ENCODE assay signal across 1 cellular context in genomic region chr1:186374313-186375151, GRCh38.
TF ChIP-seq lines count a peak whose summit lies in the region.

No MANE protein-coding gene starts in this region.

TF ChIP-seq in GM12878, 131 proteins besides CTCF, POLR2A, EP300 and RAD21 (continued from another document and continues in another):
- TF ChIP-seq USF2 (IDR thresholded peaks at IDR 0.05; ENCODE audit: borderline replicate concordance, low read depth, low read length) (no peak), LARP7 (IDR thresholded peaks at IDR 0.05) (peak; percentile 34), ASH2L (IDR thresholded peaks at IDR 0.05; ENCODE audit: borderline replicate concordance, low read depth) (no peak), ZNF592 (IDR thresholded peaks at IDR 0.05) (no peak), NKRF (conservative IDR thresholded peaks at IDR 0.05) (peak; percentile 73), STAT3 (IDR thresholded peaks at IDR 0.05; ENCODE audit: low read depth, low read length) (no peak), BCLAF1 (IDR thresholded peaks at IDR 0.05) (no peak), RELA (IDR thresholded peaks at IDR 0.05; ENCODE audit: borderline replicate concordance, partially characterized antibody) (peak; percentile 37), RB1 (IDR thresholded peaks at IDR 0.05; ENCODE audit: borderline replicate concordance) (peak; percentile 58; the same call in 1 of the 2 replicates), SIN3A (IDR thresholded peaks at IDR 0.05; ENCODE audit: low read depth, low read length) (no peak), BACH1 (IDR thresholded peaks at IDR 0.05; ENCODE audit: borderline replicate concordance) (no peak), ZZZ3 (IDR thresholded peaks at IDR 0.05; ENCODE audit: control insufficient read depth, insufficient read length, low read depth) (no peak), CREM (IDR thresholded peaks at IDR 0.05; ENCODE audit: low read depth) (no peak), CUX1 (IDR thresholded peaks at IDR 0.05; ENCODE audit: insufficient replicate concordance, low read depth, low read length) (no peak), MXI1 (IDR thresholded peaks at IDR 0.05; ENCODE audit: low read depth, low read length) (no peak), NBN (IDR thresholded peaks at IDR 0.05) (no peak), KLF5 (IDR thresholded peaks at IDR 0.05; ENCODE audit: partially characterized antibody) (no peak), SUPT20H (IDR thresholded peaks at IDR 0.05; ENCODE audit: borderline replicate concordance, control insufficient read depth, low read depth, low read length) (no peak), NR2C2 (IDR thresholded peaks at IDR 0.05; ENCODE audit: borderline replicate concordance, control insufficient read depth, insufficient read length, low read depth) (no peak), PAX5 (IDR thresholded peaks at IDR 0.05; ENCODE audit: borderline replicate concordance, low read depth, low read length) (no peak), ZNF687 (IDR thresholded peaks at IDR 0.05) (no peak), CHD4 (IDR thresholded peaks at IDR 0.05) (no peak), ATF7 (IDR thresholded peaks at IDR 0.05; ENCODE audit: low read depth) (no peak), ELK1 (IDR thresholded peaks at IDR 0.05; ENCODE audit: low read depth, low read length) (no peak), KAT2A (conservative IDR thresholded peaks at IDR 0.05; ENCODE audit: control insufficient read depth, low read depth, low read length) (no peak), USF1 (IDR thresholded peaks at IDR 0.05; ENCODE audit: borderline replicate concordance, extremely low read length, insufficient read depth, low read depth, low read length) (no peak), TBL1XR1 (IDR thresholded peaks at IDR 0.05; ENCODE audit: low read depth, low read length) (no peak), NRF1 (conservative IDR thresholded peaks at IDR 0.05; ENCODE audit: low read depth, low read length) (no peak), JUND (IDR thresholded peaks at IDR 0.05; ENCODE audit: low read depth, low read length) (no peak), BCL11A (IDR thresholded peaks at IDR 0.05; ENCODE audit: low read depth, low read length) (no peak), NFXL1 (IDR thresholded peaks at IDR 0.05; ENCODE audit: borderline replicate concordance) (no peak)
